ENCODE assay signal across 8 cellular contexts in the genomic region with DNA sequence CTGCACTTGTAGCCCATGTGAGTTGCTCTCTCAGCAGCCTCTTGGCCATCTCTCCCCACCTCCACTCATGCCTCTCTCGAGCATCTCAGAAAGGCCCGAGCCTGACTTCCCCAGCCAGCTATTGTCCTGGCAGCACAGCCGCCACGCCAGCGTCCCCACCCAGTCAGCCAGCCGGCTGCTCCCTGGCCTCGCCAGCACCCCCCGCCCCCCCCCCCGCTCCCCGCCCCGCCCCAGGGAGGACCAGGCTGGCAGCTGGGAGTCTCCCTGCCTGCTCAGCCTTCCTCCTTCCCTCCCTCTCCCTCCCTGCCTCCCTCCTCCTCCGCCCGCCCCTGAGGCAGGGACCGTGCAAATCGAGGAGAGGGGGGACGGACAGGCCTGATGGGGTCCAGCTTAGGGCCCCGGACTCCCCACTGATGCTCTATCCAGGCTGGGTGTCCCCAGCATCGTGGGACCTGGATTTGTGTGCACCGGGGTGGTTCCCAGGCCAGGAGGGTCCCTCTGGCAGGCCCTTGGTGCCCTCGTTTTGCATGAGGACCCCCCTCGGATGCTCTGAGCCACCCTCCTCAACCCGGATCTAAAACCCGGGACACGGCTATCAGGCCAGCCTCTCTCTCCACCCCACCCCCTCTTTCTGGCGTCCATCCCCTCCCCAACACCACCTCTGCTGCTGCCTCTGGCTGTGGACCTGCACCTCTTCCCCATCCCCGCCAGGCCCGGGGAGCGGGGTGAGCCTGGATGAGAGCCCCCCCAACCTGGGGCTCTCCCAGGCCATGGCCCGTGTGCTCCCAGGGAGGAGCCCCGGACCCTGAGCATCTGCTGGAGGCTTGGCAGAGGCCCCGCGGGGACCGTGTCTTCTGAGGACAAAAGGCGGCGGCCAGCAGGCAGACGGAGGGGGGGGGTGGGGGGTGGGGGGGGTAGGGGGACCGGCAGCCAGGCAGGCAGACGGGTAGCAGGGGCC. TPM values are rescaled to one million over a fixed set of nuclear protein-coding genes. Genes with fewer than 3 reads are reported as not detected.
DNase-seq lines count a peak whose midpoint lies in the region; ATAC-seq and TF ChIP-seq lines count a peak whose summit lies in the region.

A gene with protein sequence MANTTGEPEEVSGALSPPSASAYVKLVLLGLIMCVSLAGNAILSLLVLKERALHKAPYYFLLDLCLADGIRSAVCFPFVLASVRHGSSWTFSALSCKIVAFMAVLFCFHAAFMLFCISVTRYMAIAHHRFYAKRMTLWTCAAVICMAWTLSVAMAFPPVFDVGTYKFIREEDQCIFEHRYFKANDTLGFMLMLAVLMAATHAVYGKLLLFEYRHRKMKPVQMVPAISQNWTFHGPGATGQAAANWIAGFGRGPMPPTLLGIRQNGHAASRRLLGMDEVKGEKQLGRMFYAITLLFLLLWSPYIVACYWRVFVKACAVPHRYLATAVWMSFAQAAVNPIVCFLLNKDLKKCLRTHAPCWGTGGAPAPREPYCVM (plus strand): TSS at position 621 of the 958 bp plus-strand sequence. CDS start 27,833 bp downstream, outside the sequence.

- no peaks in the 10 kb centered on the region for H3K4me1 ChIP-seq in thyroid gland

- H3K27ac ChIP-seq in thyroid gland = no peak within 1 kb of the TSS

- peak; percentile 82 for DNase-seq in AG20443 (ENCODE audit: low spot score)
- DNase-seq in NCI-H146 (lab: John Stamatoyannopoulos, UW) = peak; percentile 77
- DNase-seq in astrocyte of the cerebellum (ENCODE audit: low read depth) = no peak
- peak; percentile 50 for DNase-seq in skeletal muscle cell (ENCODE audit: low read depth)
- no peak for DNase-seq in stimulated activated CD4-positive, alpha-beta T cell treated with anti-CD3 and anti-CD28 coated beads, Interleukin-15, amount 100 ng/mL, for 24 hours
- DNase-seq in thyroid gland = no peak

- in situ Hi-C loops in astrocyte of the cerebellum (cut with HindIII; ENCODE audit: low sequenced_read_pairs) = no loop called here

- WGBS in thyroid gland, 2 donors = 0 to 3% methylated on average over 4 to 5 of the region's 38 CpGs

- no peaks in the 10 kb centered on the region for H3K9me3 ChIP-seq in thyroid gland

- TF ChIP-seq CTCF in astrocyte of the cerebellum (IDR thresholded peaks at IDR 0.05; ENCODE audit: low read depth, low read length, missing control alignments) = no peak
- no peak for TF ChIP-seq CTCF in thyroid gland (IDR thresholded peaks at IDR 0.05)

- no peak for ATAC-seq in HG03280 (IDR thresholded peaks at IDR 0.05; ENCODE audit: unreplicated experiment)

- intact Hi-C loops in thyroid gland (cut with DNase I) = no loop called here

- no peak for TF ChIP-seq POLR2A in thyroid gland (IDR thresholded peaks at IDR 0.05)

- H3K4me3 ChIP-seq in astrocyte of the cerebellum (ENCODE audit: low read depth, low read length) (peak within 1 kb of the TSS; percentile 56), iPS-11a (ENCODE audit: low read depth, low read length) (peak within 1 kb of the TSS; percentile 51), skeletal muscle cell (ENCODE audit: low read depth, low read length) (peak within 1 kb of the TSS; percentile 66), thyroid gland (replicated peaks in 1 of 3) (peak within 1 kb of the TSS in 1 of 3 donors; percentile 17)

- H3K27me3 ChIP-seq in thyroid gland = no peaks in the 10 kb centered on the region

- H3K36me3 ChIP-seq in thyroid gland = no peaks in the 10 kb centered on the region

RNA-seq across cellular contexts. Expression of the gene that starts here (rescaled TPM):
- total RNA-seq in thyroid gland = 1 to 10 TPM in 2 of 4 donors, under 1 TPM in 2; 0.78 to 1.3 (median 1.1) TPM

Comparison
In these comparisons a context has a peak if more than half of its experiments do, and no peak if none do; other contexts are left out.
1. DNase-seq: peak in AG20443 (single experiment), NCI-H146 (single experiment) and skeletal muscle cell (single experiment); none in astrocyte of the cerebellum (single experiment), stimulated activated CD4-positive, alpha-beta T cell treated with anti-CD3 and anti-CD28 coated beads, Interleukin-15, amount 100 ng/mL, for 24 hours (single experiment) and thyroid gland (0 of 2).